ENCODE assay signal across 8 cellular contexts in genomic region chr10:88006261-88006660, GRCh38.
"Had no signal": no experiment of that assay in that cellular context is flagged by ENCODE, and none has a peak within 500 bp of the region (broad histone marks: within the 10 kb centered on the region; RNA-seq: fewer than 3 reads in every experiment).

No MANE protein-coding gene starts in this region.

- H3K4me2 ChIP-seq: KMS-11 had no signal

- H3K4me3 Mint-ChIP-seq: H9, IgD-negative memory B cell had no signal

- FAIRE-seq: HTR-8/SVneo had no signal

- H3K4me3 ChIP-seq: GM23248 had no signal

- H2AFZ ChIP-seq: GM23248 had no signal

- H3K27ac Mint-ChIP-seq: H9, IgD-negative memory B cell had no signal

- H3K27ac ChIP-seq: GM23248, KMS-11 had no signal

- H3K27me3 Mint-ChIP-seq: IgD-negative memory B cell had no signal

- H3K36me3 Mint-ChIP-seq: IgD-negative memory B cell had no signal

- DNase-seq: GM23248, H9, HCEC 1CT, Karpas-422, KBM-7 had no signal

- H3K9ac ChIP-seq: GM23248, KMS-11 had no signal
